In genomic region chr3:61808999-61809398, GRCh38 we compare ENCODE assay signal across 1 cellular context.
TF ChIP-seq lines count a peak whose summit lies in the region.

No MANE protein-coding gene starts in this region.

TF ChIP-seq in HEK293, 187 proteins besides CTCF, POLR2A, EP300 and RAD21 (continued from another document):
- TF ChIP-seq ZBTB11 (tag by site-specific recombination; conservative IDR thresholded peaks at IDR 0.05; ENCODE audit: low read depth) = no peak
- 0 out of 2 replicates have a peak, but pooled peaks have one; percentile 1 for TF ChIP-seq GLIS1 (tag by site-specific recombination; IDR thresholded peaks at IDR 0.05)
- peak; percentile 64; the same call in 1 of the 2 replicates for TF ChIP-seq PRDM4 (tag by site-specific recombination; IDR thresholded peaks at IDR 0.05)
- TF ChIP-seq, protein P1, sequence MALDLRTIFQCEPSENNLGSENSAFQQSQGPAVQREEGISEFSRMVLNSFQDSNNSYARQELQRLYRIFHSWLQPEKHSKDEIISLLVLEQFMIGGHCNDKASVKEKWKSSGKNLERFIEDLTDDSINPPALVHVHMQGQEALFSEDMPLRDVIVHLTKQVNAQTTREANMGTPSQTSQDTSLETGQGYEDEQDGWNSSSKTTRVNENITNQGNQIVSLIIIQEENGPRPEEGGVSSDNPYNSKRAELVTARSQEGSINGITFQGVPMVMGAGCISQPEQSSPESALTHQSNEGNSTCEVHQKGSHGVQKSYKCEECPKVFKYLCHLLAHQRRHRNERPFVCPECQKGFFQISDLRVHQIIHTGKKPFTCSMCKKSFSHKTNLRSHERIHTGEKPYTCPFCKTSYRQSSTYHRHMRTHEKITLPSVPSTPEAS (tag by site-specific recombination; IDR thresholded peaks at IDR 0.05) = no peak
- TF ChIP-seq ZNF558 (tag by site-specific recombination; IDR thresholded peaks at IDR 0.05) = no peak
- no peak for TF ChIP-seq ZNF423 (tag by site-specific recombination; IDR thresholded peaks at IDR 0.05)
- TF ChIP-seq ZBTB7A (tag by site-specific recombination; IDR thresholded peaks at IDR 0.05; ENCODE audit: low read depth) = no peak
- peak; percentile 65; the same call in 1 of the 2 replicates for TF ChIP-seq SP7 (tag by site-specific recombination; IDR thresholded peaks at IDR 0.05)
